In genomic region chr7:148330822-148331221, GRCh38 we compare ENCODE assay signal across 15 cellular contexts.
DNase-seq lines count a peak whose midpoint lies in the region; ATAC-seq, FAIRE-seq and TF ChIP-seq lines count a peak whose summit lies in the region.
"Had no signal": no experiment of that assay in that cellular context is flagged by ENCODE, and none has a peak within 500 bp of the region (broad histone marks: within the 10 kb centered on the region; RNA-seq: fewer than 3 reads in every experiment).

No MANE protein-coding gene starts in this region.

- H4K8ac ChIP-seq in H1 (ENCODE audit: extremely low read depth, insufficient read depth, low read length) = no peak overlapping the region
- no peak overlapping the region for H4K8ac ChIP-seq in neuronal stem cell (ENCODE audit: low read depth, low read length)

- TF ChIP-seq RAD21 in H1 (IDR thresholded peaks at IDR 0.05 in 1 of 2, conservative IDR thresholded peaks at IDR 0.05 in 1 of 2; ENCODE audit: low read depth in 2 of 2, low read length in 2 of 2) = no peak

- H3K79me1 ChIP-seq in H1 (ENCODE audit: low read depth, low read length) (no peaks in the 10 kb centered on the region), neuronal stem cell (ENCODE audit: low read depth, low read length) (peaks cover 5% of the 10 kb centered on the region)

- H3K27me3 Mint-ChIP-seq in CD4-positive, CD25-positive, alpha-beta regulatory T cell = peaks cover 3% of the 10 kb centered on the region

- DNase-seq in CD4-positive, CD25-positive, alpha-beta regulatory T cell = no peak
- DNase-seq in GM12891 (ENCODE audit: insufficient read length, low spot score) (no peak), H1 (ENCODE audit: low read depth in 1 of 2, low spot score in 2 of 2) (no peak), neuronal stem cell (ENCODE audit: low spot score) (no peak)
- DNase-seq: BE2C, COR-L47, DMS153, DMS79 treated with DMSO at 0.1 percent for 48 hours, EL, GDM1 had no signal

- H2AFZ ChIP-seq in H1 (ENCODE audit: low read length) = no peak overlapping the region
- no peak overlapping the region for H2AFZ ChIP-seq in neuronal stem cell (ENCODE audit: low read length)

- no peak overlapping the region for H3K56ac ChIP-seq in H1 (replicated peaks; ENCODE audit: insufficient read length, low read depth, low read length)

- ATAC-seq in CD4-positive, CD25-positive, alpha-beta regulatory T cell (ENCODE audit: low read depth in 2 of 2) = no peak
- ATAC-seq in HG02571 (IDR thresholded peaks at IDR 0.05; ENCODE audit: unreplicated experiment) (no peak), GM21786 (IDR thresholded peaks at IDR 0.05; ENCODE audit: unreplicated experiment) (no peak)
- ATAC-seq: A549; CD8-positive, alpha-beta T cell had no signal

- H3K14ac ChIP-seq in H1 (ENCODE audit: insufficient read length) (no peak overlapping the region), neuronal stem cell (ENCODE audit: low read length) (peak overlapping the region; percentile 10)

- H2BK120ac ChIP-seq in H1 (replicated peaks; ENCODE audit: low read depth, low read length) = no peak overlapping the region
- H2BK120ac ChIP-seq in neuronal stem cell (ENCODE audit: low read depth, low read length) = no peak overlapping the region

- POLR2A ChIA-PET in H1 (lab: Charles Lee; ENCODE audit: partially characterized antibody) = no interaction called here

- no peaks in the 10 kb centered on the region for H3K9me3 ChIP-seq in CD4-positive, CD25-positive, alpha-beta regulatory T cell (ENCODE audit: control insufficient read depth in 2 of 2, low read length in 2 of 2)
- H3K9me3 ChIP-seq in H1 (ENCODE audit: insufficient read depth in 2 of 2, low read depth in 1 of 2, low read length in 1 of 2) (peaks cover 2 to 18% of the 10 kb centered on the region in 2 experiments; a peak in 2 of 4 replicates), neuronal stem cell (replicated peaks in 1 of 2; ENCODE audit: control insufficient read depth in 2 of 2, insufficient read depth in 1 of 2, low read depth in 1 of 2, low read length in 2 of 2) (peaks cover 3 to 9% of the 10 kb centered on the region in 2 donors)
- H3K9me3 ChIP-seq: BE2C had no signal

- no peaks in the 10 kb centered on the region for H3K4me1 ChIP-seq in CD4-positive, CD25-positive, alpha-beta regulatory T cell (ENCODE audit: control insufficient read depth, insufficient read depth, low read length, poor library complexity, severe bottlenecking)
- peaks cover 0 to 13% (median 10%) of the 10 kb centered on the region in 4 experiments; a peak in 5 of 7 replicates for H3K4me1 ChIP-seq in H1 (replicated peaks in 1 of 4; ENCODE audit: control insufficient read depth in 3 of 4, insufficient read depth in 4 of 4, low read length in 3 of 4)
- peaks cover 3 to 15% of the 10 kb centered on the region in 2 donors for H3K4me1 ChIP-seq in neuronal stem cell (ENCODE audit: control insufficient read depth in 2 of 2, insufficient read depth in 1 of 2, low read depth in 1 of 2, low read length in 2 of 2)
- H3K4me1 ChIP-seq: BE2C had no signal

- H3K4ac ChIP-seq in H1 (replicated peaks; ENCODE audit: insufficient read length, low read depth, low read length) = no peak overlapping the region
- no peak overlapping the region for H3K4ac ChIP-seq in neuronal stem cell (ENCODE audit: low read length)

- H3K4me3 ChIP-seq in CD4-positive, CD25-positive, alpha-beta regulatory T cell (ENCODE audit: low read depth, low read length) = no peak overlapping the region
- no peak overlapping the region for H3K4me3 ChIP-seq in H1 (ENCODE audit: extremely low read depth in 1 of 4, insufficient read depth in 2 of 4, low read depth in 3 of 4, low read length in 4 of 4)
- no peak overlapping the region for H3K4me3 ChIP-seq in neuronal stem cell (ENCODE audit: low read length in 2 of 2)
- H3K4me3 ChIP-seq: A549 had no signal

- CTCF ChIA-PET in H1 (lab: Charles Lee; ENCODE audit: partially characterized antibody) = no interaction called here

- no peak overlapping the region for H3K4me3 Mint-ChIP-seq in CD4-positive, CD25-positive, alpha-beta regulatory T cell
- H3K4me3 Mint-ChIP-seq: CD8-positive, alpha-beta T cell had no signal

- TF ChIP-seq CTCF in H1 (IDR thresholded peaks at IDR 0.05; ENCODE audit: control extremely low read depth in 1 of 3, insufficient read depth in 1 of 3, low read depth in 1 of 3, low read length in 3 of 3) = no peak

- H2BK5ac ChIP-seq in H1 (ENCODE audit: low read depth, low read length) = no peak overlapping the region
- H2BK5ac ChIP-seq in neuronal stem cell (ENCODE audit: low read length) = no peak overlapping the region

- H3K23ac ChIP-seq in H1 (ENCODE audit: insufficient read length) (no peak overlapping the region), neuronal stem cell (ENCODE audit: low read depth, low read length, poor library complexity) (peak overlapping the region; percentile 35)

- H4K91ac ChIP-seq in H1 (replicated peaks; ENCODE audit: insufficient read length, low read length) = no peak overlapping the region
- no peak overlapping the region for H4K91ac ChIP-seq in neuronal stem cell (ENCODE audit: low read depth, low read length, poor library complexity)

- TF ChIP-seq POLR2A in GM12891 (IDR thresholded peaks at IDR 0.05; ENCODE audit: low read depth, low read length) = no peak
- no peak for TF ChIP-seq POLR2A in H1 (IDR thresholded peaks at IDR 0.05; ENCODE audit: control extremely low read depth in 1 of 2, low read depth in 2 of 2, low read length in 2 of 2)

- H3K23me2 ChIP-seq in H1 (ENCODE audit: low read depth, low read length) = peaks cover 20% of the 10 kb centered on the region; the same call in 1 of the 2 replicates

- peaks cover 0 to 4% (median 0%) of the 10 kb centered on the region in 4 donors for H3K4me1 Mint-ChIP-seq in CD4-positive, CD25-positive, alpha-beta regulatory T cell

- H2BK12ac ChIP-seq in H1 (ENCODE audit: low read depth, low read length) (no peak overlapping the region), neuronal stem cell (ENCODE audit: low read length) (peak overlapping the region; percentile 43)

- H3K27me3 ChIP-seq in CD4-positive, CD25-positive, alpha-beta regulatory T cell (ENCODE audit: control insufficient read depth, insufficient read depth, low read length) = peaks cover 7% of the 10 kb centered on the region
- no peaks in the 10 kb centered on the region; a peak in 1 of 7 replicates for H3K27me3 ChIP-seq in H1 (replicated peaks in 1 of 4; ENCODE audit: control insufficient read depth in 3 of 4, extremely low read depth in 1 of 4, insufficient read depth in 3 of 4, low read length in 3 of 4)
- no peaks in the 10 kb centered on the region for H3K27me3 ChIP-seq in neuronal stem cell (ENCODE audit: control insufficient read depth in 3 of 3, insufficient read depth in 3 of 3, low read depth in 1 of 3, low read length in 3 of 3)
- H3K27me3 ChIP-seq: BE2C had no signal

- H4K5ac ChIP-seq in H1 (ENCODE audit: insufficient read length, low read depth, low read length) = no peak overlapping the region

- no peak overlapping the region for H3K4me2 ChIP-seq in H1 (ENCODE audit: insufficient read depth in 1 of 2, low read depth in 2 of 2, low read length in 2 of 2)
- no peak overlapping the region for H3K4me2 ChIP-seq in neuronal stem cell (ENCODE audit: insufficient read depth, low read length, poor library complexity, severe bottlenecking)
- H3K4me2 ChIP-seq: A549 had no signal

- no peaks in the 10 kb centered on the region for H3K79me2 ChIP-seq in H1 (ENCODE audit: control insufficient read depth in 1 of 2, insufficient read depth in 2 of 2, low read length in 2 of 2)

- H3K9me3 Mint-ChIP-seq in CD4-positive, CD25-positive, alpha-beta regulatory T cell = peaks cover 0 to 12% (median 1%) of the 10 kb centered on the region in 7 donors
- H3K9me3 Mint-ChIP-seq: CD8-positive, alpha-beta T cell had no signal

- H2AK5ac ChIP-seq in H1 (ENCODE audit: low read depth, low read length) (peak overlapping the region; percentile 100; the same call in 1 of the 2 replicates), neuronal stem cell (ENCODE audit: low read depth, low read length) (peak overlapping the region; percentile 15)

- no peak overlapping the region for H3K18ac ChIP-seq in H1 (ENCODE audit: extremely low read depth, low read length)
- H3K18ac ChIP-seq in neuronal stem cell (ENCODE audit: low read length) = no peak overlapping the region

- H3K27ac ChIP-seq in CD4-positive, CD25-positive, alpha-beta regulatory T cell (ENCODE audit: insufficient read depth, low read length, poor library complexity, severe bottlenecking) = no peak overlapping the region
- H3K27ac ChIP-seq in H1 (ENCODE audit: low read depth, low read length) (no peak overlapping the region), neuronal stem cell (replicated peaks; ENCODE audit: low read length) (no peak overlapping the region)
- H3K27ac ChIP-seq: A549, C4-2B had no signal

- H2BK20ac ChIP-seq in H1 (ENCODE audit: low read length) = no peak overlapping the region

- H2BK15ac ChIP-seq in H1 (ENCODE audit: low read length) (0 out of 2 replicates have a peak overlapping the region, but pooled peaks have one; percentile 8), neuronal stem cell (ENCODE audit: low read length) (no peak overlapping the region)

- H3K27ac Mint-ChIP-seq in CD4-positive, CD25-positive, alpha-beta regulatory T cell = peak overlapping the region in 2 of 3 donors; percentile 14 to 94
- H3K27ac Mint-ChIP-seq: CD8-positive, alpha-beta T cell had no signal

- H3K36me3 Mint-ChIP-seq in CD4-positive, CD25-positive, alpha-beta regulatory T cell = no peaks in the 10 kb centered on the region
- H3K36me3 Mint-ChIP-seq: CD8-positive, alpha-beta T cell had no signal

- TF ChIP-seq EP300 in H1 (IDR thresholded peaks at IDR 0.05; ENCODE audit: borderline replicate concordance in 1 of 2, low read depth in 2 of 2, low read length in 2 of 2) = no peak

- no peaks in the 10 kb centered on the region for H3K36me3 ChIP-seq in CD4-positive, CD25-positive, alpha-beta regulatory T cell (ENCODE audit: control insufficient read depth, insufficient read depth, low read length)
- no peaks in the 10 kb centered on the region for H3K36me3 ChIP-seq in H1 (ENCODE audit: control insufficient read depth in 2 of 4, insufficient read depth in 4 of 4, low read length in 3 of 4)
- no peaks in the 10 kb centered on the region for H3K36me3 ChIP-seq in neuronal stem cell (replicated peaks in 1 of 2; ENCODE audit: control insufficient read depth in 2 of 2, insufficient read depth in 2 of 2, low read length in 2 of 2)
- H3K36me3 ChIP-seq: BE2C had no signal

- no peak overlapping the region for H3K9ac ChIP-seq in H1 (replicated peaks in 1 of 4; ENCODE audit: extremely low read depth in 1 of 4, low read depth in 3 of 4, low read length in 3 of 4)
- peak overlapping the region; percentile 39 for H3K9ac ChIP-seq in neuronal stem cell (ENCODE audit: low read depth, low read length, poor library complexity)

- WGBS in H1 (ENCODE audit: extremely low coverage in 1 of 2, insufficient coverage in 1 of 2, insufficient read length in 1 of 2, insufficient replicate concordance in 2 of 2, low coverage in 1 of 2, low lambda C conversion rate in 2 of 2, missing lambda C conversion rate in 1 of 2), 2 experiments = 78 to 100% methylated on average over 5 to 9 of the region's 9 CpGs
- WGBS in neuronal stem cell (ENCODE audit: extremely low coverage in 2 of 2, insufficient read length in 2 of 2, insufficient replicate concordance in 1 of 2), 2 donors = 100% methylated on average over 4 of the region's 9 CpGs; no CpG with 5 or more reads in 1 of the 2 donors

- FAIRE-seq in GM12891 (lab: Jason Lieb, UNC) = peak; percentile 77
- FAIRE-seq in H1 (lab: Jason Lieb, UNC) = no peak
- FAIRE-seq: A549 had no signal

- no peaks in the 10 kb centered on the region for H4K20me1 ChIP-seq in H1 (replicated peaks in 1 of 2; ENCODE audit: control insufficient read depth in 1 of 2, insufficient read depth in 2 of 2, low read length in 2 of 2)
